In genomic region chr2:239036819-239037558, GRCh38 we compare ENCODE assay signal across 1 cellular context.
TF ChIP-seq lines count a peak whose summit lies in the region.

No MANE protein-coding gene starts in this region.

TF ChIP-seq in H1, 55 proteins besides CTCF, POLR2A, EP300 and RAD21 (continued from another document):
- TF ChIP-seq YY1 (IDR thresholded peaks at IDR 0.05; ENCODE audit: low read depth, low read length), result no peak
- TF ChIP-seq CBX8 (IDR thresholded peaks at IDR 0.05; ENCODE audit: borderline replicate concordance, low read depth, low read length), result no peak
- no peak for TF ChIP-seq JUN (IDR thresholded peaks at IDR 0.05; ENCODE audit: low read depth, low read length)
- no peak for TF ChIP-seq RBBP5 (IDR thresholded peaks at IDR 0.05; ENCODE audit: borderline replicate concordance, low read depth, low read length)
- no peak for TF ChIP-seq POLR2AphosphoS5 (IDR thresholded peaks at IDR 0.05; ENCODE audit: low read depth, low read length)
- TF ChIP-seq CBX5 (IDR thresholded peaks at IDR 0.05; ENCODE audit: low read depth, low read length), result no peak
- TF ChIP-seq TBP (IDR thresholded peaks at IDR 0.05; ENCODE audit: low read depth, low read length), result no peak
- TF ChIP-seq SIN3A (conservative IDR thresholded peaks at IDR 0.05 in 1 of 2, IDR thresholded peaks at IDR 0.05 in 1 of 2; ENCODE audit: low read depth in 1 of 2, low read length in 2 of 2), result no peak
- no peak for TF ChIP-seq ZNF274 (IDR thresholded peaks at IDR 0.05; ENCODE audit: borderline replicate concordance, extremely low read depth, low read length)
- TF ChIP-seq GABPA (IDR thresholded peaks at IDR 0.05; ENCODE audit: borderline replicate concordance, insufficient read depth, low read length), result no peak
- no peak for TF ChIP-seq MAX (IDR thresholded peaks at IDR 0.05)
- no peak for TF ChIP-seq MAFK (IDR thresholded peaks at IDR 0.05; ENCODE audit: low read depth, low read length)
- no peak for TF ChIP-seq HDAC6 (IDR thresholded peaks at IDR 0.05; ENCODE audit: low read depth, low read length)
- no peak for TF ChIP-seq CHD7 (IDR thresholded peaks at IDR 0.05; ENCODE audit: insufficient replicate concordance, low read length)
